22 cellular contexts compared by ENCODE assay signal in genomic region chr2:233117351-233117750, GRCh38. TPM values are rescaled to one million over a fixed set of nuclear protein-coding genes. Genes with fewer than 3 reads are reported as not detected.
DNase-seq lines count a peak whose midpoint lies in the region.
"Had no signal": no experiment of that assay in that cellular context is flagged by ENCODE, and none has a peak within 500 bp of the region (broad histone marks: within the 10 kb centered on the region; RNA-seq: fewer than 3 reads in every experiment).

No MANE protein-coding gene starts in this region.

- no peaks in the 10 kb centered on the region for H3K27me3 Mint-ChIP-seq in activated naive CD4-positive, alpha-beta T cell treated with anti-CD3 and anti-CD28 coated beads for 36 hours (ENCODE audit: low read depth)
- H3K27me3 Mint-ChIP-seq: activated naive CD8-positive, alpha-beta T cell treated with anti-CD3 and anti-CD28 coated beads for 36 hours had no signal

- H3K36me3 ChIP-seq in thymus (ENCODE audit: control insufficient read depth, insufficient read depth): peaks cover 16% of the 10 kb centered on the region

- 59% methylated on average over 13 of the region's 13 CpGs for WGBS in thymus

- H3K27ac ChIP-seq in thymus (ENCODE audit: low read depth): peak overlapping the region; percentile 25
- H3K27ac ChIP-seq: coronary artery, hepatocyte, HL-60 had no signal

- intact Hi-C loops in activated naive CD4-positive, alpha-beta T cell treated with anti-CD3 and anti-CD28 coated beads for 36 hours (cut with micrococcal nuclease): no loop called here

- H3K27ac Mint-ChIP-seq in activated naive CD4-positive, alpha-beta T cell treated with anti-CD3 and anti-CD28 coated beads for 36 hours: no peak overlapping the region
- H3K27ac Mint-ChIP-seq: activated naive CD8-positive, alpha-beta T cell treated with anti-CD3 and anti-CD28 coated beads for 36 hours had no signal

- H3K27me3 ChIP-seq in thymus (ENCODE audit: control insufficient read depth, insufficient read depth): no peaks in the 10 kb centered on the region
- H3K27me3 ChIP-seq: body of pancreas, hepatocyte had no signal

- peaks cover 17% of the 10 kb centered on the region for H3K36me3 Mint-ChIP-seq in activated naive CD4-positive, alpha-beta T cell treated with anti-CD3 and anti-CD28 coated beads for 36 hours (ENCODE audit: low read depth)

- peak; percentile 28 for DNase-seq in activated naive CD4-positive, alpha-beta T cell treated with anti-CD3 and anti-CD28 coated beads for 36 hours
- DNase-seq in activated naive CD4-positive, alpha-beta T cell treated with Interleukin-2 at 50 U/mL for 16 hours: no peak
- DNase-seq in NCI-H69 (lab: John Stamatoyannopoulos, UW): peak; percentile 7
- peak; percentile 28 for DNase-seq in iPS-NIHi11 (ENCODE audit: low spot score)
- DNase-seq in CD1c-positive myeloid dendritic cell (ENCODE audit: extremely low spot score): no peak
- DNase-seq in GM19240 (ENCODE audit: insufficient read length, low spot score): no peak
- no peak for DNase-seq in T1000 (lab: John Stamatoyannopoulos, UW)
- DNase-seq: activated naive CD8-positive, alpha-beta T cell treated with anti-CD3 and anti-CD28 coated beads for 36 hours; COR-L47; foreskin fibroblast; kidney; mesendoderm; NCI-H2029; stimulated activated naive CD4-positive, alpha-beta T cell; SW 1271; trophoblast cell had no signal

- peaks cover 47% of the 10 kb centered on the region for H3K4me1 ChIP-seq in thymus (ENCODE audit: control insufficient read depth, insufficient read depth, low read length)

- H3K4me1 Mint-ChIP-seq in activated naive CD4-positive, alpha-beta T cell treated with anti-CD3 and anti-CD28 coated beads for 36 hours (ENCODE audit: low read depth): peaks cover 68% of the 10 kb centered on the region

- no peaks in the 10 kb centered on the region for H3K9me3 Mint-ChIP-seq in activated naive CD4-positive, alpha-beta T cell treated with anti-CD3 and anti-CD28 coated beads for 36 hours
- H3K9me3 Mint-ChIP-seq: activated naive CD8-positive, alpha-beta T cell treated with anti-CD3 and anti-CD28 coated beads for 36 hours; neural crest cell had no signal

- no peaks in the 10 kb centered on the region for H3K9me3 ChIP-seq in thymus (ENCODE audit: control insufficient read depth)
- H3K9me3 ChIP-seq: body of pancreas had no signal

- CTCF ChIA-PET in activated naive CD4-positive, alpha-beta T cell treated with anti-CD3 and anti-CD28 coated beads for 36 hours (lab: Charles Lee): interaction anchor here (0.6 kb wide), 1 partner anchor 180 kb away, joined by 3 read pairs; no protein-coding TSS in a partner anchor

- H3K4me3 ChIP-seq in thymus (ENCODE audit: low read length): no peak overlapping the region
- H3K4me3 ChIP-seq: body of pancreas, coronary artery, hepatocyte had no signal

- H3K4me3 Mint-ChIP-seq in activated naive CD4-positive, alpha-beta T cell treated with anti-CD3 and anti-CD28 coated beads for 36 hours: no peak overlapping the region
- H3K4me3 Mint-ChIP-seq: activated naive CD8-positive, alpha-beta T cell treated with anti-CD3 and anti-CD28 coated beads for 36 hours; neural crest cell had no signal

RNA-seq across cellular contexts. Expression of gene INPP5D, which starts 57.2 kb away (rescaled TPM):
- 10 to 100 TPM; 50.9 to 51.0 TPM for total RNA-seq in activated naive CD4-positive, alpha-beta T cell treated with anti-CD3 and anti-CD28 coated beads for 36 hours
- 42.0 TPM for polyA plus RNA-seq in thymus

Comparison
In these comparisons a context has a peak if more than half of its experiments do, and no peak if none do; other contexts are left out.
1. DNase-seq: peak in activated naive CD4-positive, alpha-beta T cell treated with anti-CD3 and anti-CD28 coated beads for 36 hours (single experiment), NCI-H69 (single experiment) and iPS-NIHi11 (single experiment); none in activated naive CD4-positive, alpha-beta T cell treated with Interleukin-2 at 50 U/mL for 16 hours (single experiment), CD1c-positive myeloid dendritic cell (single experiment), GM19240 (single experiment) and T1000 (single experiment).